Comparison of ENCODE assay signal across 8 cellular contexts in the genomic region with DNA sequence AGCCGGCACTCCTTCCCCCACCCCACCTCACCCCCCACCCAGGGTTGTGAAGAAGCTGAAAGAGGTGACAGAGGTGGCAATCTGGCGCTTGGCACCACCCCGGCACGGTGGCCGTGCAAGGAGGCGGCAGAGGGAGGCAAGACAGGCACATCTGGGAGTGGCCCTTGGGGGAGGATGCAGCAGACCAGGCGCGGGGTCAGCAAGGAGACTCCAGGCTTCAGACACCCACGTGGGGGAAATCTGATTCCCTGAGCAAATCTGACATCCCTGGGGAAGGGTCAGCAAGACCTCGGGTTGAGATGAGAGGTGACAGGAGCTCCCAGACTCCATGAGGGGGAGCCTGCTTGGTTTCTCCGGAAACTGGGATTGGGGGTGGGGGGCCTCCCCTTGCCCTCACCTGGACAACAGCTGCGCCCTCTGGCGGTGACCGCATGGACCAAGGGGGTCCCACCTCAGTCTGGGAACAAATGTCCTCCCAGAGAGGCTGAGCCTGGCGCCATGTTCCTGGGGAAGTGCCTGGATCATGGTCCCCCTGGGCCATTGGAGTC. TPM values are rescaled to one million over a fixed set of nuclear protein-coding genes. Genes with fewer than 3 reads are reported as not detected.
DNase-seq lines count a peak whose midpoint lies in the region; TF ChIP-seq lines count a peak whose summit lies in the region.

No MANE protein-coding gene starts in this region.

- peaks cover 0 to 9% (median 2%) of the 10 kb centered on the region in 7 donors for H3K9me3 Mint-ChIP-seq in CD14-positive monocyte
- H3K9me3 Mint-ChIP-seq in nephron = no peaks in the 10 kb centered on the region

- no peaks in the 10 kb centered on the region for H3K9me3 ChIP-seq in Loucy (ENCODE audit: insufficient read depth, low read depth, low read length)

- TF ChIP-seq CTCF in CD14-positive monocyte (IDR thresholded peaks at IDR 0.05) = peak; percentile 36
- peak; percentile 94 for TF ChIP-seq CTCF in Loucy (conservative IDR thresholded peaks at IDR 0.05; ENCODE audit: low read length)
- TF ChIP-seq CTCF in choroid plexus epithelial cell (conservative IDR thresholded peaks at IDR 0.05; ENCODE audit: low read depth, low read length) = peak; percentile 64
- TF ChIP-seq CTCF in nephron (IDR thresholded peaks at IDR 0.05; ENCODE audit: unreplicated experiment in 3 of 3) = peak; percentile 29 to 64 (median 49)

- intact Hi-C loops in CD14-positive monocyte (cut with micrococcal nuclease) = no loop called here
- intact Hi-C loops in posterior vena cava (cut with DNase I) = no loop called here

- no peaks in the 10 kb centered on the region for H3K36me3 ChIP-seq in Loucy (ENCODE audit: insufficient read depth, low read length)

- H3K79me2 ChIP-seq in Loucy (ENCODE audit: insufficient read depth, low read length) = no peaks in the 10 kb centered on the region

- no peaks in the 10 kb centered on the region for H3K36me3 Mint-ChIP-seq in CD14-positive monocyte
- H3K36me3 Mint-ChIP-seq in nephron (ENCODE audit: low read depth) = no peaks in the 10 kb centered on the region

- no peak overlapping the region for H3K9ac ChIP-seq in Loucy (ENCODE audit: low read depth, low read length, poor library complexity, severe bottlenecking)

- H3K4me1 ChIP-seq in Loucy (ENCODE audit: insufficient read depth, low read length, poor library complexity, severe bottlenecking) = peaks cover 10% of the 10 kb centered on the region

- H3K4me1 Mint-ChIP-seq in CD14-positive monocyte (peaks cover 16% of the 10 kb centered on the region), nephron (peaks cover 25% of the 10 kb centered on the region)

- no peaks in the 10 kb centered on the region for H3F3A ChIP-seq in Loucy (ENCODE audit: low read depth)

- H3K27ac Mint-ChIP-seq in CD14-positive monocyte (no peak overlapping the region), nephron (no peak overlapping the region)

- peak overlapping the region; percentile 25 for H2AFZ ChIP-seq in Loucy (ENCODE audit: low read length)

- no peaks in the 10 kb centered on the region for H3K27me3 ChIP-seq in Loucy (ENCODE audit: insufficient read depth, low read length, poor library complexity, severe bottlenecking)

- DNase-seq in CD14-positive monocyte (ENCODE audit: low spot score) (no peak), choroid plexus epithelial cell (ENCODE audit: low read depth) (no peak), DMS 273 treated with DMSO at 0.1 percent for 48 hours (lab: John Stamatoyannopoulos, UW) (no peak), posterior vena cava (ENCODE audit: low spot score) (no peak), NCI-H226 (no peak)
- no peak for DNase-seq in NK-92 treated with Interleukin-12 subunit alpha and Interleukin-12 subunit beta, amount 100 ng/mL, for 24 hours (lab: John Stamatoyannopoulos, UW)

- H4K20me1 ChIP-seq in Loucy (ENCODE audit: insufficient read depth, low read length, poor library complexity, severe bottlenecking) = no peaks in the 10 kb centered on the region

- H3K4me3 ChIP-seq in Loucy (ENCODE audit: low read length, poor library complexity, severe bottlenecking) = no peak overlapping the region
- no peak overlapping the region for H3K4me3 ChIP-seq in choroid plexus epithelial cell (ENCODE audit: low read depth, low read length)

- H3K9me2 ChIP-seq in Loucy (replicated peaks; ENCODE audit: low read depth, low read length) = no peaks in the 10 kb centered on the region

- H3K27me3 Mint-ChIP-seq in CD14-positive monocyte (ENCODE audit: low read depth in 3 of 3) (peaks cover 41 to 78% (median 46%) of the 10 kb centered on the region in 3 donors), nephron (ENCODE audit: low read depth) (peaks cover 7% of the 10 kb centered on the region)

- no peak overlapping the region for H3K4me2 ChIP-seq in Loucy (ENCODE audit: low read depth, low read length, poor library complexity, severe bottlenecking)

- no peak overlapping the region for H3K4me3 Mint-ChIP-seq in CD14-positive monocyte
- peak overlapping the region in 2 of 3 experiments; percentile 23 to 47 for H3K4me3 Mint-ChIP-seq in nephron

RNA-seq across cellular contexts. Expression of gene RCOR2, which starts 4.0 kb away (rescaled TPM):
- not detected for polyA plus RNA-seq in CD14-positive monocyte
- total RNA-seq in posterior vena cava = 1 to 10 TPM in 1 of 2 donors, under 1 TPM in 1; 0.95 to 2.7 TPM

RNA-seq across cellular contexts. Expression of gene NAA40, which starts 17.9 kb away (rescaled TPM):
- polyA plus RNA-seq in CD14-positive monocyte = 1 to 10 TPM; 1.5 to 1.6 TPM
- 10 to 100 TPM; 10.3 to 11.3 TPM for total RNA-seq in posterior vena cava

RNA-seq across cellular contexts. Expression of gene COX8A, which starts 53.5 kb away (rescaled TPM):
- polyA plus RNA-seq in CD14-positive monocyte = 100 to 1,000 TPM; 526 to 588 TPM
- total RNA-seq in posterior vena cava = 100 to 1,000 TPM; 161 to 203 TPM

Comparison
In these comparisons a context has a peak if more than half of its experiments do, and no peak if none do; other contexts are left out.
1. H3K4me3 Mint-ChIP-seq: peak in nephron (2 of 3); none in CD14-positive monocyte (0 of 2).
2. CTCF ChIP-seq: peak in every context shown above with its lines; median percentile 94 in Loucy; 64 in choroid plexus epithelial cell; 49 in nephron; 36 in CD14-positive monocyte.